1 cellular context compared by ENCODE assay signal in genomic region chr17:7218774-7219173, GRCh38.
TF ChIP-seq lines count a peak whose summit lies in the region.

No MANE protein-coding gene starts in this region.

TF ChIP-seq in GM23338, 12 proteins besides CTCF, POLR2A, EP300 and RAD21 (continued from another document):
- TF ChIP-seq, protein P1, sequence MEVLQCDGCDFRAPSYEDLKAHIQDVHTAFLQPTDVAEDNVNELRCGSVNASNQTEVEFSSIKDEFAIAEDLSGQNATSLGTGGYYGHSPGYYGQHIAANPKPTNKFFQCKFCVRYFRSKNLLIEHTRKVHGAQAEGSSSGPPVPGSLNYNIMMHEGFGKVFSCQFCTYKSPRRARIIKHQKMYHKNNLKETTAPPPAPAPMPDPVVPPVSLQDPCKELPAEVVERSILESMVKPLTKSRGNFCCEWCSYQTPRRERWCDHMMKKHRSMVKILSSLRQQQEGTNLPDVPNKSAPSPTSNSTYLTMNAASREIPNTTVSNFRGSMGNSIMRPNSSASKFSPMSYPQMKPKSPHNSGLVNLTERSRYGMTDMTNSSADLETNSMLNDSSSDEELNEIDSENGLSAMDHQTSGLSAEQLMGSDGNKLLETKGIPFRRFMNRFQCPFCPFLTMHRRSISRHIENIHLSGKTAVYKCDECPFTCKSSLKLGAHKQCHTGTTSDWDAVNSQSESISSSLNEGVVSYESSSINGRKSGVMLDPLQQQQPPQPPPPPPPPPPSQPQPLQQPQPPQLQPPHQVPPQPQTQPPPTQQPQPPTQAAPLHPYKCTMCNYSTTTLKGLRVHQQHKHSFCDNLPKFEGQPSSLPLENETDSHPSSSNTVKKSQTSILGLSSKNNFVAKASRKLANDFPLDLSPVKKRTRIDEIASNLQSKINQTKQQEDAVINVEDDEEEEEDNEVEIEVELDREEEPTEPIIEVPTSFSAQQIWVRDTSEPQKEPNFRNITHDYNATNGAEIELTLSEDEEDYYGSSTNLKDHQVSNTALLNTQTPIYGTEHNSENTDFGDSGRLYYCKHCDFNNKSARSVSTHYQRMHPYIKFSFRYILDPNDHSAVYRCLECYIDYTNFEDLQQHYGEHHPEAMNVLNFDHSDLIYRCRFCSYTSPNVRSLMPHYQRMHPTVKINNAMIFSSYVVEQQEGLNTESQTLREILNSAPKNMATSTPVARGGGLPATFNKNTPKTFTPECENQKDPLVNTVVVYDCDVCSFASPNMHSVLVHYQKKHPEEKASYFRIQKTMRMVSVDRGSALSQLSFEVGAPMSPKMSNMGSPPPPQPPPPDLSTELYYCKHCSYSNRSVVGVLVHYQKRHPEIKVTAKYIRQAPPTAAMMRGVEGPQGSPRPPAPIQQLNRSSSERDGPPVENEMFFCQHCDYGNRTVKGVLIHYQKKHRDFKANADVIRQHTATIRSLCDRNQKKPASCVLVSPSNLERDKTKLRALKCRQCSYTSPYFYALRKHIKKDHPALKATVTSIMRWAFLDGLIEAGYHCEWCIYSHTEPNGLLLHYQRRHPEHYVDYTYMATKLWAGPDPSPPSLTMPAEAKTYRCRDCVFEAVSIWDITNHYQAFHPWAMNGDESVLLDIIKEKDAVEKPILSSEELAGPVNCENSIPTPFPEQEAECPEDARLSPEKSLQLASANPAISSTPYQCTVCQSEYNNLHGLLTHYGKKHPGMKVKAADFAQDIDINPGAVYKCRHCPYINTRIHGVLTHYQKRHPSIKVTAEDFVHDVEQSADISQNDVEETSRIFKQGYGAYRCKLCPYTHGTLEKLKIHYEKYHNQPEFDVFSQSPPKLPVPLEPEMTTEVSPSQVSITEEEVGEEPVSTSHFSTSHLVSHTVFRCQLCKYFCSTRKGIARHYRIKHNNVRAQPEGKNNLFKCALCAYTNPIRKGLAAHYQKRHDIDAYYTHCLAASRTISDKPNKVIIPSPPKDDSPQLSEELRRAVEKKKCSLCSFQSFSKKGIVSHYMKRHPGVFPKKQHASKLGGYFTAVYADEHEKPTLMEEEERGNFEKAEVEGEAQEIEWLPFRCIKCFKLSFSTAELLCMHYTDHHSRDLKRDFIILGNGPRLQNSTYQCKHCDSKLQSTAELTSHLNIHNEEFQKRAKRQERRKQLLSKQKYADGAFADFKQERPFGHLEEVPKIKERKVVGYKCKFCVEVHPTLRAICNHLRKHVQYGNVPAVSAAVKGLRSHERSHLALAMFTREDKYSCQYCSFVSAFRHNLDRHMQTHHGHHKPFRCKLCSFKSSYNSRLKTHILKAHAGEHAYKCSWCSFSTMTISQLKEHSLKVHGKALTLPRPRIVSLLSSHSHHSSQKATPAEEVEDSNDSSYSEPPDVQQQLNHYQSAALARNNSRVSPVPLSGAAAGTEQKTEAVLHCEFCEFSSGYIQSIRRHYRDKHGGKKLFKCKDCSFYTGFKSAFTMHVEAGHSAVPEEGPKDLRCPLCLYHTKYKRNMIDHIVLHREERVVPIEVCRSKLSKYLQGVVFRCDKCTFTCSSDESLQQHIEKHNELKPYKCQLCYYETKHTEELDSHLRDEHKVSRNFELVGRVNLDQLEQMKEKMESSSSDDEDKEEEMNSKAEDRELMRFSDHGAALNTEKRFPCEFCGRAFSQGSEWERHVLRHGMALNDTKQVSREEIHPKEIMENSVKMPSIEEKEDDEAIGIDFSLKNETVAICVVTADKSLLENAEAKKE (CRISPR knock-in tag; IDR thresholded peaks at IDR 0.05), result no peak
- no peak for TF ChIP-seq ZNF114 (CRISPR knock-in tag; IDR thresholded peaks at IDR 0.05)
- no peak for TF ChIP-seq POLR2AphosphoS5 (IDR thresholded peaks at IDR 0.05; ENCODE audit: low read depth)
TF ChIP-seq in GM23338: peak in this region for 0.
